ENCODE assay signal across 8 cellular contexts in genomic region chr7:93231799-93232672, GRCh38. TPM values are rescaled to one million over a fixed set of nuclear protein-coding genes. Genes with fewer than 3 reads are reported as not detected.
DNase-seq lines count a peak whose midpoint lies in the region; ATAC-seq and FAIRE-seq lines count a peak whose summit lies in the region.

VPS50 (plus strand) TSS chr7:93232366; CDS start chr7:93232468, 102 bp downstream.

- POLR2A ChIA-PET in activated CD4-positive, alpha-beta T cell treated with anti-CD3 and anti-CD28 coated beads for 36 hours (lab: Charles Lee) = interaction anchor here (0.6 kb wide), 3 partner anchors 71 to 1265 kb away, joined by 3 to 4 read pairs (median 3); no protein-coding TSS in a partner anchor

- no peaks in the 10 kb centered on the region for H3K9me3 Mint-ChIP-seq in activated CD4-positive, alpha-beta T cell treated with anti-CD3 and anti-CD28 coated beads for 36 hours (ENCODE audit: low read depth)

- CTCF ChIA-PET in activated CD4-positive, alpha-beta T cell treated with anti-CD3 and anti-CD28 coated beads for 36 hours (lab: Charles Lee) = interaction anchor here (1.0 to 3.2 kb wide), 10 partner anchors 10 to 140 kb away, joined by 3 to 14 read pairs (median 4); partner anchors contain the start of gene SAMD9

- peaks cover 10% of the 10 kb centered on the region for H3K4me1 Mint-ChIP-seq in activated CD4-positive, alpha-beta T cell treated with anti-CD3 and anti-CD28 coated beads for 36 hours

- peak; percentile 99 for ATAC-seq in HG03442 (IDR thresholded peaks at IDR 0.05; ENCODE audit: unreplicated experiment)
- ATAC-seq in activated CD4-positive, alpha-beta T cell treated with anti-CD3 and anti-CD28 coated beads for 36 hours = peak; percentile 99

- peak within 1 kb of the TSS; percentile 88 for H3K27ac Mint-ChIP-seq in activated CD4-positive, alpha-beta T cell treated with anti-CD3 and anti-CD28 coated beads for 36 hours

- H3K36me3 Mint-ChIP-seq in activated CD4-positive, alpha-beta T cell treated with anti-CD3 and anti-CD28 coated beads for 36 hours (ENCODE audit: low read depth) = no peaks in the 10 kb centered on the region

- FAIRE-seq in colon (lab: Jason Lieb, UNC) = peak; percentile 71

- H3K4me3 Mint-ChIP-seq in activated CD4-positive, alpha-beta T cell treated with anti-CD3 and anti-CD28 coated beads for 36 hours = peak within 1 kb of the TSS; percentile 85

- intact Hi-C loops in activated CD4-positive, alpha-beta T cell treated with anti-CD3 and anti-CD28 coated beads for 36 hours (cut with DNase I, micrococcal nuclease) = loop anchor here (1.0 to 5.0 kb wide), 10 partner anchors 113 to 1426 kb away; partner anchors contain the start of genes BET1 (in 2 of the 2), FAM133B (in 2 of the 2), PEX1 (in 2 of the 2) and RBM48 (in 2 of the 2)

- peak; percentile 93 to 94 for DNase-seq in AML-193 (lab: John Stamatoyannopoulos, UW)
- peak; percentile 77 for DNase-seq in GM19238 (ENCODE audit: insufficient read length, low spot score)
- peak; percentile 86 to 97 for DNase-seq in NCI-H524 (lab: John Stamatoyannopoulos, UW)
- DNase-seq in activated CD4-positive, alpha-beta T cell treated with anti-CD3 and anti-CD28 coated beads for 36 hours = peak; percentile 96
- DNase-seq in kidney glomerular epithelial cell (lab: John Stamatoyannopoulos, UW) = peak; percentile 99
- peak; percentile 69 to 74 for DNase-seq in stimulated activated CD4-positive, alpha-beta T cell treated with anti-CD3 and anti-CD28 coated beads, Interleukin-1b, Interleukin-23, amount 100 ng/mL, for 1 hour (ENCODE audit: low read depth in 2 of 2)

- no peaks in the 10 kb centered on the region for H3K27me3 Mint-ChIP-seq in activated CD4-positive, alpha-beta T cell treated with anti-CD3 and anti-CD28 coated beads for 36 hours

RNA-seq across cellular contexts. Expression of gene VPS50, which starts in this region (rescaled TPM):
- 10 to 100 TPM; 12.8 to 14.7 TPM for total RNA-seq in activated CD4-positive, alpha-beta T cell treated with anti-CD3 and anti-CD28 coated beads for 36 hours

Comparison
In these comparisons a context has a peak if more than half of its experiments do, and no peak if none do; other contexts are left out.
1. Peak in every context shown above with its lines: DNase-seq and ATAC-seq.